ENCODE assay signal across 8 cellular contexts in genomic region chr17:65278050-65278819, GRCh38.
DNase-seq lines count a peak whose midpoint lies in the region; ATAC-seq and TF ChIP-seq lines count a peak whose summit lies in the region.

No MANE protein-coding gene starts in this region.

- DNase-seq in ELF-1 (ENCODE audit: low read depth, low spot score) (peak; percentile 89), LNCaP clone FGC (ENCODE audit: low read depth) (peak; percentile 10), WERI-Rb-1 (peak; percentile 75), epithelial cell of esophagus (ENCODE audit: low read depth) (peak; percentile 35), myocyte (ENCODE audit: low read depth) (peak; percentile 43), SKM-1 (lab: John Stamatoyannopoulos, UW; ENCODE audit: unreplicated experiment) (no peak)

- H3K27ac ChIP-seq in WERI-Rb-1, result no peak overlapping the region

- H3K27me3 ChIP-seq in WERI-Rb-1 (ENCODE audit: insufficient read depth, low read depth, severe bottlenecking), result peaks cover 48% of the 10 kb centered on the region

- peak; percentile 83 for TF ChIP-seq CTCF in LNCaP clone FGC (IDR thresholded peaks at IDR 0.05; ENCODE audit: control insufficient read depth, extremely low read depth, insufficient read depth)
- peak; percentile 89 for TF ChIP-seq CTCF in WERI-Rb-1 (IDR thresholded peaks at IDR 0.05; ENCODE audit: low read depth, low read length)
- TF ChIP-seq CTCF in epithelial cell of esophagus (IDR thresholded peaks at IDR 0.05; ENCODE audit: insufficient read depth, low read depth, low read length, missing control alignments), result peak; percentile 39

- no peaks in the 10 kb centered on the region for H3K9me3 ChIP-seq in WERI-Rb-1 (ENCODE audit: severe bottlenecking)

- H3K4me3 ChIP-seq in LNCaP clone FGC (ENCODE audit: low read depth, low read length), result no peak overlapping the region
- no peak overlapping the region for H3K4me3 ChIP-seq in WERI-Rb-1 (ENCODE audit: low read depth, low read length)
- no peak overlapping the region for H3K4me3 ChIP-seq in epithelial cell of esophagus (ENCODE audit: low read length)

- ATAC-seq in HG03139 (IDR thresholded peaks at IDR 0.05; ENCODE audit: unreplicated experiment), result no peak
- no peak for ATAC-seq in GM19397 (IDR thresholded peaks at IDR 0.05; ENCODE audit: unreplicated experiment)

- no peaks in the 10 kb centered on the region for H3K36me3 ChIP-seq in WERI-Rb-1

Comparison
In these comparisons a context has a peak if more than half of its experiments do, and no peak if none do; other contexts are left out.
1. CTCF ChIP-seq: peak in every context shown above with its lines; median percentile 89 in WERI-Rb-1; 83 in LNCaP clone FGC; 39 in epithelial cell of esophagus.